1 cellular context compared by ENCODE assay signal in the genomic region with DNA sequence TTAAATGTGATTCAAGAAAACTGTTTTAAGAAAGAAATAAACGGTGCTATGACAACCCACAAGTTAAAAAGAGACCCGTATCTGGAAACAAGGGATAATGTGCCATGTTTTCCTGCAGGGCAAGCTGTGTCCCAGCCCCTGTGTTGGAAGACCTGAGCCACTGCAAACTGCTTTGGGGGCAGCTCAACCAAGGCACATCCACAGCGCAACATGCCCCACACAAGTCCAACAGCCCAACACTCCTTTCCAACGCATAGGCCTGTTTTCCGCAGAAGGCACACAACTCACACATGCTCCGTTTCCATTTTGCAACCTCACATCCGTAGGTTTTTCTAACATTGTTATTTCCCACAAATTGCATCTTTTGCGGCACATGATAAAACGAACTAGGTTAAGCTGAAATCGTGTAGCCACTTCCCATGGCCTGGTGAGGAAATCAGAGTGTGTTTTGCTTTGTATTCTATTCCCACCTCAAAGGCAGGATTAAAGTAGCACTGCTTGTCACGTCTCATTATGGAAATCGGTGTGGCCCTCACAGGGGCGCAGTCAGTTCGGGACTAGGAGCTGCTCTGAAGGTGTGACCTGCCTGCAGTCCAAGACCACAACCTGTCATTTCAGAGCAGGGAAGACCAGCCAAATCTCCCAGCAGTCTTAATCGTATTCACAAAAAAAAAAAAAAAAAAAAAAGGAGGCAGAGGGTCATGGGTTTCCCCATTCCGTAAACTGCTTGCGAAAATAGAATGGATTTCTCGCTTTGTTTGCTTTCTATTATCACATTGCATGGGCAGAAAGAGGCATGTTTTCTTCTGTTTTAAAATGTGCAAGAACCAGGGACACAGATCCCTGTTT.
TF ChIP-seq lines count a peak whose summit lies in the region.

No MANE protein-coding gene starts in this region.

TF ChIP-seq in H1, 55 proteins besides CTCF, POLR2A, EP300 and RAD21:
- TF ChIP-seq CTBP2 (IDR thresholded peaks at IDR 0.05; ENCODE audit: borderline replicate concordance, insufficient read depth, insufficient read length, low read length): no peak
- TF ChIP-seq GABPA (IDR thresholded peaks at IDR 0.05; ENCODE audit: borderline replicate concordance, insufficient read depth, low read length): no peak
- no peak for TF ChIP-seq SP2 (IDR thresholded peaks at IDR 0.05; ENCODE audit: low read length)
- TF ChIP-seq CEBPB (IDR thresholded peaks at IDR 0.05; ENCODE audit: low read depth, low read length): no peak
- no peak for TF ChIP-seq KDM1A (IDR thresholded peaks at IDR 0.05; ENCODE audit: borderline replicate concordance, low read length)
- TF ChIP-seq PHF8 (conservative IDR thresholded peaks at IDR 0.05; ENCODE audit: low read depth, low read length): no peak
- no peak for TF ChIP-seq SRF (IDR thresholded peaks at IDR 0.05; ENCODE audit: low read depth, low read length)
- no peak for TF ChIP-seq SP1 (IDR thresholded peaks at IDR 0.05; ENCODE audit: low read depth, low read length)
- TF ChIP-seq BCL11A (IDR thresholded peaks at IDR 0.05; ENCODE audit: low read depth in 2 of 2, low read length in 2 of 2): no peak
- no peak for TF ChIP-seq HDAC6 (IDR thresholded peaks at IDR 0.05; ENCODE audit: low read depth, low read length)
- TF ChIP-seq SIN3A (conservative IDR thresholded peaks at IDR 0.05 in 1 of 2, IDR thresholded peaks at IDR 0.05 in 1 of 2; ENCODE audit: low read depth in 1 of 2, low read length in 2 of 2): no peak
- TF ChIP-seq EGR1 (IDR thresholded peaks at IDR 0.05; ENCODE audit: borderline replicate concordance, low read depth, low read length): no peak
- TF ChIP-seq FOSL1 (IDR thresholded peaks at IDR 0.05; ENCODE audit: insufficient read depth, low read depth, low read length): no peak
